In genomic region chr2:94861308-94862152, GRCh38 we compare ENCODE assay signal across 20 cellular contexts. TPM values are rescaled to one million over a fixed set of nuclear protein-coding genes. Genes with fewer than 3 reads are reported as not detected.
DNase-seq lines count a peak whose midpoint lies in the region; ATAC-seq and TF ChIP-seq lines count a peak whose summit lies in the region.
"Had no signal": no experiment of that assay in that cellular context is flagged by ENCODE, and none has a peak within 500 bp of the region (broad histone marks: within the 10 kb centered on the region; RNA-seq: fewer than 3 reads in every experiment).

No MANE protein-coding gene starts in this region.

- H3K9me3 ChIP-seq in endodermal cell (ENCODE audit: control insufficient read depth, low read length) (peaks cover 10% of the 10 kb centered on the region), neuron (ENCODE audit: low read length) (no peaks in the 10 kb centered on the region), psoas muscle (no peaks in the 10 kb centered on the region)
- H3K9me3 ChIP-seq: ascending aorta, gastrocnemius medialis, tibial nerve had no signal

- TF ChIP-seq CTCF in endodermal cell (conservative IDR thresholded peaks at IDR 0.05) (no peak), psoas muscle (IDR thresholded peaks at IDR 0.05) (no peak)

- peaks cover 84% of the 10 kb centered on the region for H3K27me3 Mint-ChIP-seq in endodermal cell (ENCODE audit: insufficient read depth)

- H3K27ac Mint-ChIP-seq in endodermal cell: no peak overlapping the region
- no peak overlapping the region for H3K27ac Mint-ChIP-seq in stimulated activated effector memory CD8-positive, alpha-beta T cell treated with anti-CD3 and anti-CD28 coated beads, Interleukin-12 subunit alpha, Interleukin-12 subunit beta, amount 100 ng/mL, for 72 hours
- H3K27ac Mint-ChIP-seq: activated CD4-positive, alpha-beta T cell treated with anti-CD3 and anti-CD28 coated beads for 36 hours; CD8-positive, alpha-beta T cell; HFFc6; natural killer cell treated with Interleukin-12 subunit alpha and Interleukin-12 subunit beta and Interleukin-15 and Interleukin-18, amount 100 ng/mL, for 72 hours had no signal

- H3K4me1 ChIP-seq in endodermal cell (ENCODE audit: control insufficient read depth, insufficient read depth, low read length) (no peaks in the 10 kb centered on the region), neuron (ENCODE audit: insufficient read depth, low read length) (peaks cover 2% of the 10 kb centered on the region), psoas muscle (no peaks in the 10 kb centered on the region)
- H3K4me1 ChIP-seq: ascending aorta, gastrocnemius medialis had no signal

- peak overlapping the region; percentile 29 for H3K4me3 Mint-ChIP-seq in endodermal cell
- no peak overlapping the region for H3K4me3 Mint-ChIP-seq in stimulated activated effector memory CD8-positive, alpha-beta T cell treated with anti-CD3 and anti-CD28 coated beads, Interleukin-12 subunit alpha, Interleukin-12 subunit beta, amount 100 ng/mL, for 72 hours
- H3K4me3 Mint-ChIP-seq: activated CD4-positive, alpha-beta T cell treated with anti-CD3 and anti-CD28 coated beads for 36 hours; CD8-positive, alpha-beta T cell; HFFc6; natural killer cell treated with Interleukin-12 subunit alpha and Interleukin-12 subunit beta and Interleukin-15 and Interleukin-18, amount 100 ng/mL, for 72 hours had no signal

- WGBS in endodermal cell (ENCODE audit: insufficient coverage in 1 of 2, insufficient read length in 1 of 2), 2 experiments: 37 to 47% methylated on average over 24 to 60 of the region's 60 CpGs
- 3 to 4% (median 4%) methylated on average over 49 to 60 of the region's 60 CpGs for WGBS in psoas muscle, 3 donors

- H3K36me3 ChIP-seq in H7 (replicated peaks; ENCODE audit: control insufficient read depth, insufficient read depth, low read length) (no peaks in the 10 kb centered on the region), endodermal cell (ENCODE audit: control insufficient read depth, insufficient read depth, low read length) (no peaks in the 10 kb centered on the region), neuron (ENCODE audit: insufficient read depth, low read length) (no peaks in the 10 kb centered on the region), psoas muscle (ENCODE audit: insufficient read depth in 1 of 2, low read depth in 1 of 2) (no peaks in the 10 kb centered on the region)
- H3K36me3 ChIP-seq: ascending aorta, gastrocnemius medialis, tibial nerve had no signal

- H3K9me3 Mint-ChIP-seq in endodermal cell: peaks cover 5% of the 10 kb centered on the region
- H3K9me3 Mint-ChIP-seq in stimulated activated effector memory CD8-positive, alpha-beta T cell treated with anti-CD3 and anti-CD28 coated beads, Interleukin-12 subunit alpha, Interleukin-12 subunit beta, amount 100 ng/mL, for 72 hours: no peaks in the 10 kb centered on the region
- H3K9me3 Mint-ChIP-seq: CD8-positive, alpha-beta T cell; HFFc6; natural killer cell treated with Interleukin-12 subunit alpha and Interleukin-12 subunit beta and Interleukin-15 and Interleukin-18, amount 100 ng/mL, for 72 hours had no signal

- H3K9ac ChIP-seq in endodermal cell (ENCODE audit: extremely low read depth, low read length, poor library complexity, severe bottlenecking): no peak overlapping the region

- peaks cover 1% of the 10 kb centered on the region for H3K4me1 Mint-ChIP-seq in endodermal cell
- H3K4me1 Mint-ChIP-seq in stimulated activated effector memory CD8-positive, alpha-beta T cell treated with anti-CD3 and anti-CD28 coated beads, Interleukin-12 subunit alpha, Interleukin-12 subunit beta, amount 100 ng/mL, for 72 hours: no peaks in the 10 kb centered on the region

- H3K4me3 ChIP-seq in H7 (ENCODE audit: insufficient read depth, low read depth, low read length) (peak overlapping the region; percentile 20; the same call in 1 of the 2 replicates), endodermal cell (ENCODE audit: low read length) (no peak overlapping the region), neuron (ENCODE audit: low read length) (peak overlapping the region; percentile 18), psoas muscle (no peak overlapping the region)
- H3K4me3 ChIP-seq: ascending aorta, gastrocnemius medialis, tibial nerve had no signal

- no peaks in the 10 kb centered on the region for H3K36me3 Mint-ChIP-seq in endodermal cell (ENCODE audit: low read depth)
- H3K36me3 Mint-ChIP-seq in stimulated activated effector memory CD8-positive, alpha-beta T cell treated with anti-CD3 and anti-CD28 coated beads, Interleukin-12 subunit alpha, Interleukin-12 subunit beta, amount 100 ng/mL, for 72 hours: no peaks in the 10 kb centered on the region
- H3K36me3 Mint-ChIP-seq: CD8-positive, alpha-beta T cell; natural killer cell treated with Interleukin-12 subunit alpha and Interleukin-12 subunit beta and Interleukin-15 and Interleukin-18, amount 100 ng/mL, for 72 hours had no signal

- peak; percentile 29 for DNase-seq in DMS 273 (lab: John Stamatoyannopoulos, UW; ENCODE audit: unreplicated experiment)
- no peak for DNase-seq in DMS 273 treated with DMSO at 0.1 percent for 48 hours (lab: John Stamatoyannopoulos, UW)
- DNase-seq in H7: peak; percentile 67
- DNase-seq in endodermal cell: no peak
- no peak for DNase-seq in psoas muscle
- no peak for DNase-seq in stimulated activated effector memory CD8-positive, alpha-beta T cell treated with anti-CD3 and anti-CD28 coated beads, Interleukin-12 subunit alpha, Interleukin-12 subunit beta, amount 100 ng/mL, for 72 hours (ENCODE audit: low spot score in 2 of 2)
- DNase-seq: activated CD4-positive, alpha-beta T cell treated with anti-CD3 and anti-CD28 coated beads for 36 hours; activated T-cell treated with anti-CD3 and anti-CD28 coated beads, Interleukin-2, amount 50 U/mL, for 48 hours; CD8-positive, alpha-beta T cell; effector memory CD4-positive, alpha-beta T cell; gastrocnemius medialis; HFFc6; stimulated activated CD4-positive, alpha-beta T cell treated with anti-CD3 and anti-CD28 coated beads, Interleukin-12 subunit alpha, Interleukin-12 subunit beta, amount 100 ng/mL, for 4 hours had no signal

- H3K27me3 ChIP-seq in H7 (ENCODE audit: control insufficient read depth, insufficient read depth, low read length): peaks cover 31% of the 10 kb centered on the region
- peaks cover 55% of the 10 kb centered on the region for H3K27me3 ChIP-seq in endodermal cell (ENCODE audit: control insufficient read depth, insufficient read depth, low read length, poor library complexity, severe bottlenecking)
- peaks cover 30% of the 10 kb centered on the region for H3K27me3 ChIP-seq in neuron (ENCODE audit: insufficient read depth, low read length)
- peaks cover 3 to 57% (median 4%) of the 10 kb centered on the region in 3 donors for H3K27me3 ChIP-seq in psoas muscle (ENCODE audit: insufficient read depth in 3 of 3, low read length in 2 of 3)
- H3K27me3 ChIP-seq: ascending aorta had no signal

- no peak overlapping the region for H3K27ac ChIP-seq in endodermal cell (ENCODE audit: low read depth, low read length)
- no peak overlapping the region for H3K27ac ChIP-seq in psoas muscle
- H3K27ac ChIP-seq: 22Rv1, ascending aorta, gastrocnemius medialis, tibial nerve had no signal

- intact Hi-C loops in psoas muscle (cut with DNase I): no loop called here

- no peak overlapping the region for H2AFZ ChIP-seq in neuron (ENCODE audit: low read depth, low read length)

- ATAC-seq in HG03354 (IDR thresholded peaks at IDR 0.05; ENCODE audit: poor library complexity, severe bottlenecking, unreplicated experiment) (no peak), psoas muscle (no peak)
- no peak for ATAC-seq in stimulated activated effector memory CD8-positive, alpha-beta T cell treated with anti-CD3 and anti-CD28 coated beads, Interleukin-12 subunit alpha, Interleukin-12 subunit beta, amount 100 ng/mL, for 72 hours
- ATAC-seq: activated CD4-positive, alpha-beta T cell treated with anti-CD3 and anti-CD28 coated beads for 36 hours; CD8-positive, alpha-beta T cell; gastrocnemius medialis; left colon; natural killer cell treated with Interleukin-12 subunit alpha and Interleukin-12 subunit beta and Interleukin-15 and Interleukin-18, amount 100 ng/mL, for 72 hours had no signal

RNA-seq across cellular contexts. Expression of gene TEKT4, which starts 9.7 kb away (rescaled TPM):
- not detected in 2 replicates for total RNA-seq in H7 (2014; rRNA removed; shearing (Covaris generic))
- total RNA-seq in endodermal cell (not detected), psoas muscle (under 1 TPM in 3 of 4 donors, not detected in 1; 0.14 to 0.19 (median 0.17) TPM)
- polyA plus RNA-seq in endodermal cell (2013, experiment 1 of 2): not detected
- not detected for polyA plus RNA-seq in endodermal cell (2013, experiment 2 of 2)
- not detected for polyA plus RNA-seq in psoas muscle
- total RNA-seq: activated CD4-positive, alpha-beta T cell treated with anti-CD3 and anti-CD28 coated beads for 36 hours; ascending aorta; CD8-positive, alpha-beta T cell; gastrocnemius medialis; HFFc6; left colon; natural killer cell treated with Interleukin-12 subunit alpha and Interleukin-12 subunit beta and Interleukin-15 and Interleukin-18, amount 100 ng/mL, for 72 hours; tibial nerve had no signal

Comparison
In these comparisons a context has a peak if more than half of its experiments do, and no peak if none do; other contexts are left out.
1. DNase-seq: peak in DMS 273 (single experiment) and H7 (single experiment); none in DMS 273 treated with DMSO at 0.1 percent for 48 hours (single experiment), endodermal cell (single experiment), psoas muscle (0 of 2) and stimulated activated effector memory CD8-positive, alpha-beta T cell treated with anti-CD3 and anti-CD28 coated beads, Interleukin-12 subunit alpha, Interleukin-12 subunit beta, amount 100 ng/mL, for 72 hours (0 of 2).
2. H3K4me3 ChIP-seq: peak in H7 (single experiment) and neuron (single experiment); none in endodermal cell (single experiment) and psoas muscle (single experiment).